In the genomic region with DNA sequence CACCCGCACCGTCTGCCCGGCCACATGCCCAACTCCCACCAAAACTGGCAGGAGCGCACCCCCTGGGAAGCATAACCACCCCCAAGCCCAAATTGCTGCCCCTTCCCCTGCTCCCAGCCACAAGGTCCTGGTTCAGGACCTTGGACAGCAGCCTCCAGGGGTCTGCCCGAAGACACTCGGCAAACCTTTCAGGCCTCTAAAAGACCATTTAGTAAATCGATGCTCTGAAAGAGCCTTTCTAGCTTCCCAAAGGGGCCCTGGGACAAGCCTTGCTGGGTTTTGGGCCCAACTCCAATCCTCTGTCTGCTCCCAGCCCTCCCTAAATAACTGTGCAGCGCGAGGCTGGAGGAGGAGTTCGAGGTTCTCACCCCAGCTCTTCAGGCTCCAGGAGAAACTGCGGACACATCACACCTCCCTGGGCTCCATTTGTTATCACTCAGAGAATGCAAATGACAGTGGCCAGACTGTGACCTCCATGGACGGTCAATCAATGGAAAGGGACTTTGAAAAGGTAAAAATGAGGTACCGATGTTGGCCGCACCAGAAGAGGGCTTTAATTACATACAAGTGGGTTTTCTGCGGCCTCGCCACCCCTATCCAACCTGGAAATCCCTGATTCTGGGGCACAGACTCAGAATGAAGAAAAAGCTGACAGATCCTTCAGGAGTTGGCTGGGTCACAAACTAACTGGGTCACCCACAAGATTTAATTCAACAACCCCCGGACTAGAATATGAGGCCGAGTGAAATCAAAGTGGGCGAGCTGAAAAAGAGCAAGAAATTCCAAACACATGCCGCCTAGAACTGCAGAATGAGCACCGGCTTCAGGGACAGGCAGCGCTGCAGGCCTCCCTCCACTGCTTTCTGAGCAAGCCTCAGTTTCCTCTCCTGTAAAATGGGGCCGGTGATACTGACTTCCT, we compare ENCODE assay signal across 10 cellular contexts. TPM values are rescaled to one million over a fixed set of nuclear protein-coding genes. Genes with fewer than 3 reads are reported as not detected.
DNase-seq lines count a peak whose midpoint lies in the region.
"Had no signal": no experiment of that assay in that cellular context is flagged by ENCODE, and none has a peak within 500 bp of the region (broad histone marks: within the 10 kb centered on the region; RNA-seq: fewer than 3 reads in every experiment).

No MANE protein-coding gene starts in this region.

- DNase-seq in ELF-1 (ENCODE audit: low read depth, low spot score) (peak; percentile 78), HuH-7.5 (ENCODE audit: low spot score) (peak; percentile 55), astrocyte of the hippocampus (ENCODE audit: low read depth, low spot score) (peak; percentile 71), mucosa of gallbladder (ENCODE audit: low spot score) (peak; percentile 10), DMS79 treated with DMSO at 0.1 percent for 48 hours (lab: John Stamatoyannopoulos, UW) (no peak), C1 segment of cervical spinal cord (lab: John Stamatoyannopoulos, UW) (no peak), NCI-H345 (lab: John Stamatoyannopoulos, UW) (no peak), activated gamma-delta T cell (lab: John Stamatoyannopoulos, UW) (no peak)
- DNase-seq: effector memory CD4-positive, alpha-beta T cell; GDM1 had no signal

RNA-seq across cellular contexts. Expression of a gene that starts 30.2 kb away (rescaled TPM):
- total RNA-seq in mucosa of gallbladder, result not detected

Comparison
In these comparisons a context has a peak if more than half of its experiments do, and no peak if none do; other contexts are left out.
1. DNase-seq: peak in ELF-1 (single experiment), HuH-7.5 (single experiment), astrocyte of the hippocampus (single experiment) and mucosa of gallbladder (single experiment); none in DMS79 treated with DMSO at 0.1 percent for 48 hours (single experiment), C1 segment of cervical spinal cord (0 of 14), NCI-H345 (single experiment) and activated gamma-delta T cell (single experiment).